11 cellular contexts compared by ENCODE assay signal in genomic region chr7:2971914-2972530, GRCh38.
DNase-seq lines count a peak whose midpoint lies in the region; ATAC-seq and TF ChIP-seq lines count a peak whose summit lies in the region.
"Had no signal": no experiment of that assay in that cellular context is flagged by ENCODE, and none has a peak within 500 bp of the region (broad histone marks: within the 10 kb centered on the region; RNA-seq: fewer than 3 reads in every experiment).

No MANE protein-coding gene starts in this region.

- intact Hi-C loops in activated T-helper 2 cell treated with anti-CD3 and anti-CD28 coated beads, Interferon-gamma antibody, Interleukin-2, Interleukin-4, amounts not matched to agents 10 μg/mL and 5 μg/mL and 100 μg/mL, durations not matched to agents 14 hours and 24 hours and 36 hours (cut with micrococcal nuclease) = no loop called here
- intact Hi-C loops in CD14-positive monocyte (cut with micrococcal nuclease) = no loop called here

- H2AFZ ChIP-seq in SK-N-SH (ENCODE audit: low read depth) = no peak overlapping the region

- TF ChIP-seq CTCF in GM13976 (IDR thresholded peaks at IDR 0.05; ENCODE audit: borderline replicate concordance, control extremely low read depth, extremely low read depth, insufficient read depth, missing control alignments) = no peak
- no peak for TF ChIP-seq CTCF in CD14-positive monocyte (IDR thresholded peaks at IDR 0.05)
- TF ChIP-seq CTCF in SK-N-SH (IDR thresholded peaks at IDR 0.05) = no peak

- no peak overlapping the region for H3K4me3 ChIP-seq in SK-N-SH (ENCODE audit: low read depth in 2 of 2, low read length in 1 of 2)

- H3K27ac ChIP-seq in SK-N-SH (ENCODE audit: low read depth in 2 of 2, low read length in 1 of 2) = no peak overlapping the region

- no peaks in the 10 kb centered on the region for H3K9me2 ChIP-seq in SK-N-SH

- no peak overlapping the region for H3K9ac ChIP-seq in SK-N-SH

- H3K4me1 Mint-ChIP-seq in central memory CD8-positive, alpha-beta T cell = peaks cover 20% of the 10 kb centered on the region
- H3K4me1 Mint-ChIP-seq in activated T-helper 2 cell treated with anti-CD3 and anti-CD28 coated beads, Interferon-gamma antibody, Interleukin-2, Interleukin-4, amounts not matched to agents 10 μg/mL and 5 μg/mL and 100 μg/mL, durations not matched to agents 14 hours and 24 hours and 36 hours (ENCODE audit: low read depth) = peaks cover 10% of the 10 kb centered on the region
- H3K4me1 Mint-ChIP-seq in CD14-positive monocyte = no peaks in the 10 kb centered on the region

- no peaks in the 10 kb centered on the region for H3K79me2 ChIP-seq in SK-N-SH (ENCODE audit: insufficient read depth)

- H3K4me3 Mint-ChIP-seq in central memory CD8-positive, alpha-beta T cell = peak overlapping the region; percentile 38
- H3K4me3 Mint-ChIP-seq in activated T-helper 2 cell treated with anti-CD3 and anti-CD28 coated beads, Interferon-gamma antibody, Interleukin-2, Interleukin-4, amounts not matched to agents 10 μg/mL and 5 μg/mL and 100 μg/mL, durations not matched to agents 14 hours and 24 hours and 36 hours (ENCODE audit: low read depth) = no peak overlapping the region
- no peak overlapping the region for H3K4me3 Mint-ChIP-seq in CD14-positive monocyte

- no peaks in the 10 kb centered on the region for H3K36me3 ChIP-seq in SK-N-SH (replicated peaks in 1 of 2; ENCODE audit: control insufficient read depth in 1 of 2, insufficient read depth in 2 of 2, low read length in 1 of 2)

- in situ Hi-C loops in GM13976 (cut with MboI; ENCODE audit: low sequenced_read_pairs, unreplicated experiment) = no loop called here

- POLR2A ChIA-PET in SK-N-SH (lab: Yijun Ruan, JAX) = no interaction called here

- H3F3A ChIP-seq in SK-N-SH (replicated peaks; ENCODE audit: insufficient read depth) = peaks cover 8% of the 10 kb centered on the region

- WGBS in SK-N-SH (ENCODE audit: low lambda C conversion rate) = 51% methylated on average over 5 of the region's 5 CpGs

- no peak for TF ChIP-seq RAD21 in SK-N-SH (IDR thresholded peaks at IDR 0.05; ENCODE audit: low read length)

- peak overlapping the region; percentile 32 for H3K27ac Mint-ChIP-seq in central memory CD8-positive, alpha-beta T cell (ENCODE audit: low read depth)
- no peak overlapping the region for H3K27ac Mint-ChIP-seq in activated T-helper 2 cell treated with anti-CD3 and anti-CD28 coated beads, Interferon-gamma antibody, Interleukin-2, Interleukin-4, amounts not matched to agents 10 μg/mL and 5 μg/mL and 100 μg/mL, durations not matched to agents 14 hours and 24 hours and 36 hours
- H3K27ac Mint-ChIP-seq in CD14-positive monocyte = no peak overlapping the region

- no peaks in the 10 kb centered on the region; a peak in 1 of 4 replicates for H3K4me1 ChIP-seq in SK-N-SH (ENCODE audit: control insufficient read depth in 1 of 2, insufficient read depth in 2 of 2, low read depth in 1 of 2, low read length in 1 of 2)

- no peaks in the 10 kb centered on the region for H3K9me3 ChIP-seq in SK-N-SH

- H4K20me1 ChIP-seq in SK-N-SH (ENCODE audit: insufficient read depth) = no peaks in the 10 kb centered on the region

- no peaks in the 10 kb centered on the region for H3K27me3 ChIP-seq in SK-N-SH (ENCODE audit: insufficient read depth)

- no peak overlapping the region for H3K4me2 ChIP-seq in SK-N-SH

- no peak for TF ChIP-seq EP300 in SK-N-SH (IDR thresholded peaks at IDR 0.05; ENCODE audit: borderline replicate concordance in 1 of 2, low read depth in 1 of 2, low read length in 1 of 2)

- H3K9me3 Mint-ChIP-seq in central memory CD8-positive, alpha-beta T cell = no peaks in the 10 kb centered on the region
- H3K9me3 Mint-ChIP-seq in activated T-helper 2 cell treated with anti-CD3 and anti-CD28 coated beads, Interferon-gamma antibody, Interleukin-2, Interleukin-4, amounts not matched to agents 10 μg/mL and 5 μg/mL and 100 μg/mL, durations not matched to agents 14 hours and 24 hours and 36 hours = no peaks in the 10 kb centered on the region
- peaks cover 0 to 3% (median 0%) of the 10 kb centered on the region in 7 donors for H3K9me3 Mint-ChIP-seq in CD14-positive monocyte

- H3K27me3 Mint-ChIP-seq in central memory CD8-positive, alpha-beta T cell = no peaks in the 10 kb centered on the region
- H3K27me3 Mint-ChIP-seq in activated T-helper 2 cell treated with anti-CD3 and anti-CD28 coated beads, Interferon-gamma antibody, Interleukin-2, Interleukin-4, amounts not matched to agents 10 μg/mL and 5 μg/mL and 100 μg/mL, durations not matched to agents 14 hours and 24 hours and 36 hours (ENCODE audit: low read depth) = no peaks in the 10 kb centered on the region
- peaks cover 3 to 5% (median 5%) of the 10 kb centered on the region in 3 donors for H3K27me3 Mint-ChIP-seq in CD14-positive monocyte (ENCODE audit: low read depth in 3 of 3)

- CTCF ChIA-PET in SK-N-SH (lab: Yijun Ruan, JAX) = no interaction called here

- peaks cover 11% of the 10 kb centered on the region for H3K36me3 Mint-ChIP-seq in central memory CD8-positive, alpha-beta T cell (ENCODE audit: insufficient read depth)
- H3K36me3 Mint-ChIP-seq in activated T-helper 2 cell treated with anti-CD3 and anti-CD28 coated beads, Interferon-gamma antibody, Interleukin-2, Interleukin-4, amounts not matched to agents 10 μg/mL and 5 μg/mL and 100 μg/mL, durations not matched to agents 14 hours and 24 hours and 36 hours (ENCODE audit: low read depth) = peaks cover 41% of the 10 kb centered on the region
- no peaks in the 10 kb centered on the region for H3K36me3 Mint-ChIP-seq in CD14-positive monocyte

- DNase-seq in GM13976 (ENCODE audit: low spot score) = peak; percentile 64
- no peak for DNase-seq in central memory CD8-positive, alpha-beta T cell (ENCODE audit: low spot score in 2 of 2)
- no peak for DNase-seq in activated T-helper 2 cell treated with anti-CD3 and anti-CD28 coated beads, Interferon-gamma antibody, Interleukin-2, Interleukin-4, amounts not matched to agents 10 μg/mL and 5 μg/mL and 100 μg/mL, durations not matched to agents 14 hours and 24 hours and 36 hours (ENCODE audit: low spot score)
- DNase-seq in CD14-positive monocyte (ENCODE audit: low spot score) = no peak
- no peak for DNase-seq in SK-N-SH
- DNase-seq: dermis blood vessel endothelial cell, NCI-H510A treated with DMSO at 0.1 percent for 48 hours, right cardiac atrium had no signal

- ATAC-seq in GM19467 (IDR thresholded peaks at IDR 0.05; ENCODE audit: unreplicated experiment) = peak; percentile 67
- peak; percentile 82 for ATAC-seq in HG03378 (IDR thresholded peaks at IDR 0.05; ENCODE audit: unreplicated experiment)
- no peak for ATAC-seq in central memory CD8-positive, alpha-beta T cell (replicated peaks; ENCODE audit: extremely low read depth, poor library complexity, severe bottlenecking)
- no peak for ATAC-seq in SK-N-SH treated with all-trans-retinoic acid at 6 μM for 48 hours
- ATAC-seq: right cardiac atrium had no signal

TF ChIP-seq in SK-N-SH treated with all-trans-retinoic acid at 6 μM for 48 hours, 23 proteins besides CTCF, POLR2A, EP300 and RAD21:
- TF ChIP-seq ZC3H10 (CRISPR knock-in tag; IDR thresholded peaks at IDR 0.05) (no peak), ZNF70 (CRISPR knock-in tag; IDR thresholded peaks at IDR 0.05) (no peak), TCF4 (CRISPR knock-in tag; IDR thresholded peaks at IDR 0.05; ENCODE audit: borderline replicate concordance) (no peak), TOX (CRISPR knock-in tag; IDR thresholded peaks at IDR 0.05; ENCODE audit: borderline replicate concordance) (no peak)

TF ChIP-seq in SK-N-SH, 30 proteins besides CTCF, POLR2A, EP300 and RAD21 (continues in another document):
- TF ChIP-seq TAF1 (IDR thresholded peaks at IDR 0.05; ENCODE audit: borderline replicate concordance, low read depth, low read length) (no peak), USF1 (IDR thresholded peaks at IDR 0.05; ENCODE audit: borderline replicate concordance, low read depth) (no peak), IRF3 (IDR thresholded peaks at IDR 0.05; ENCODE audit: low read depth, low read length) (no peak), FOXJ3 (CRISPR knock-in tag; IDR thresholded peaks at IDR 0.05) (no peak), EZH2phosphoT487 (IDR thresholded peaks at IDR 0.05; ENCODE audit: borderline replicate concordance, low read depth) (no peak)

Comparison
In these comparisons a context has a peak if more than half of its experiments do, and no peak if none do; other contexts are left out.
1. ATAC-seq: peak in GM19467 (single experiment) and HG03378 (single experiment); none in central memory CD8-positive, alpha-beta T cell (single experiment) and SK-N-SH treated with all-trans-retinoic acid at 6 μM for 48 hours (single experiment).